In the genomic region with DNA sequence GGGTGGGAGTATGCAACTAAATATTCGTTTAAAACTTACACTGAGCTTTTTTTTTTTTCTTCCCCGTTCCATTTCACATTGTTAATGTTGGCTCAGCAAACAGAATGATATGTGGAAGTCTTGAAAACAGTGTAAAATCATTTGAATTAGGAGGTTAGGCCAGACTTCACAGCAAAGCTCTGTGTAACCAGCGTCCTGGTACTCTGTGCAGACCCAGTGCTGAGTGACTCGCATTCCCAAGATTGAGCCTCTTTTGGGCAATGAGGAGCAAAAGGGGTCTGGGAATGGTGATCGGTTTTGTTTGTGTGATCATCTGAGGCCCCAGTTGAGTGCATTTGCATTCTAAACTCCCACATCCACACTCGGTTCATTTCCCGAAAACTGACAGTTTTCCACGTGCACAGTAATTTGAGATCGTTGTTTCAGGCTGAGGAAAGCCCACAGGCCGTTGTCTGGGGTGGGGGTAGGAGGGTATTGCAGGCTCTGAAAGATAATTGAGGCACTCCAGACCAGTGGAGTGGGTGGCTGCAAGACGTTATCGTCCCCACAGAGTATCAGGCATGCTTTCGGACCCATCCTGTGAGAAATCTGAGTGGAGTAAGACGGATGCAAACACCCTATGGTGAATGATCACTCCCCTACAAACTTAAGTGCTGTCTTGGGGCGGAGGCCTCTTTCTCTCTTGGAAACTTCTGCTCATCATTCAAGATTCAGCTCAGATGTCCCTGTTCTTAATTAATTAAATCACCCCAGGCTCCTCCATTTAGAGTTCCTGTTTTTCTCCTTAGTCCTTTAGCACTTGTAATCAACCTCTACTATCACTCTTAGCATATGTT, we compare ENCODE assay signal across 9 cellular contexts.
DNase-seq lines count a peak whose midpoint lies in the region; ATAC-seq and TF ChIP-seq lines count a peak whose summit lies in the region.
"Had no signal": no experiment of that assay in that cellular context is flagged by ENCODE, and none has a peak within 500 bp of the region (broad histone marks: within the 10 kb centered on the region; RNA-seq: fewer than 3 reads in every experiment).

No MANE protein-coding gene starts in this region.

- H3K36me3 ChIP-seq in SJCRH30: no peaks in the 10 kb centered on the region

- H3K27me3 Mint-ChIP-seq in progenitor cell of endocrine pancreas: no peaks in the 10 kb centered on the region
- H3K27me3 Mint-ChIP-seq in HFFc6 (ENCODE audit: insufficient read depth): no peaks in the 10 kb centered on the region; the same call in 1 of the 2 replicates

- H3K9me3 ChIP-seq in SJCRH30 (replicated peaks): no peaks in the 10 kb centered on the region

- H3K4me1 ChIP-seq in SJCRH30: peaks cover 31% of the 10 kb centered on the region

- H3K4me1 Mint-ChIP-seq in progenitor cell of endocrine pancreas (ENCODE audit: low read depth) (peaks cover 34% of the 10 kb centered on the region), HFFc6 (ENCODE audit: low read depth) (no peaks in the 10 kb centered on the region)

- no peaks in the 10 kb centered on the region for H3K36me3 Mint-ChIP-seq in progenitor cell of endocrine pancreas (ENCODE audit: insufficient read depth)
- H3K36me3 Mint-ChIP-seq in HFFc6 (ENCODE audit: low read depth): no peaks in the 10 kb centered on the region; the same call in 1 of the 2 replicates

- peak overlapping the region; percentile 14 for H3K4me3 ChIP-seq in AG10803 (ENCODE audit: low read length)
- peak overlapping the region; percentile 22 for H3K4me3 ChIP-seq in SJCRH30
- H3K4me3 ChIP-seq in fibroblast of mammary gland (ENCODE audit: control insufficient read depth, low read depth, low read length): no peak overlapping the region

- no peak overlapping the region for H3K4me3 Mint-ChIP-seq in progenitor cell of endocrine pancreas (ENCODE audit: low read depth)
- no peak overlapping the region for H3K4me3 Mint-ChIP-seq in HFFc6

- TF ChIP-seq CTCF in AG10803 (conservative IDR thresholded peaks at IDR 0.05; ENCODE audit: low read length) (no peak), fibroblast of mammary gland (conservative IDR thresholded peaks at IDR 0.05; ENCODE audit: control insufficient read depth, insufficient read depth, low read depth, low read length) (no peak), omental fat pad (IDR thresholded peaks at IDR 0.05) (no peak), progenitor cell of endocrine pancreas (IDR thresholded peaks at IDR 0.05; ENCODE audit: unreplicated experiment) (no peak), HFFc6 (IDR thresholded peaks at IDR 0.05) (no peak), GM10266 (IDR thresholded peaks at IDR 0.05; ENCODE audit: control insufficient read depth, insufficient read depth, low read depth, missing control alignments) (no peak)

- no peaks in the 10 kb centered on the region for H3K27me3 ChIP-seq in SJCRH30

- no peaks in the 10 kb centered on the region for H3K9me3 Mint-ChIP-seq in progenitor cell of endocrine pancreas (ENCODE audit: low read depth)
- H3K9me3 Mint-ChIP-seq in HFFc6: no peaks in the 10 kb centered on the region

- no peak for DNase-seq in AG10803 (ENCODE audit: low read depth)
- peak in 1 of 2 experiments; percentile 45 for DNase-seq in SJCRH30
- peak; percentile 24 for DNase-seq in fibroblast of mammary gland (ENCODE audit: low read depth)
- DNase-seq in omental fat pad (ENCODE audit: low spot score): no peak
- no peak for DNase-seq in progenitor cell of endocrine pancreas (ENCODE audit: low spot score, unreplicated experiment)
- no peak for DNase-seq in T-helper 1 cell
- no peak for DNase-seq in HFFc6
- no peak for DNase-seq in GM10266 (ENCODE audit: extremely low spot score)
- DNase-seq: MV-4-11 had no signal

- H3K27ac ChIP-seq in SJCRH30: no peak overlapping the region

- no peak overlapping the region for H3K27ac Mint-ChIP-seq in progenitor cell of endocrine pancreas
- H3K27ac Mint-ChIP-seq in HFFc6: no peak overlapping the region

- ATAC-seq in omental fat pad (ENCODE audit: low FRiP score): peak; percentile 42
